ENCODE assay signal across 8 cellular contexts in the genomic region with DNA sequence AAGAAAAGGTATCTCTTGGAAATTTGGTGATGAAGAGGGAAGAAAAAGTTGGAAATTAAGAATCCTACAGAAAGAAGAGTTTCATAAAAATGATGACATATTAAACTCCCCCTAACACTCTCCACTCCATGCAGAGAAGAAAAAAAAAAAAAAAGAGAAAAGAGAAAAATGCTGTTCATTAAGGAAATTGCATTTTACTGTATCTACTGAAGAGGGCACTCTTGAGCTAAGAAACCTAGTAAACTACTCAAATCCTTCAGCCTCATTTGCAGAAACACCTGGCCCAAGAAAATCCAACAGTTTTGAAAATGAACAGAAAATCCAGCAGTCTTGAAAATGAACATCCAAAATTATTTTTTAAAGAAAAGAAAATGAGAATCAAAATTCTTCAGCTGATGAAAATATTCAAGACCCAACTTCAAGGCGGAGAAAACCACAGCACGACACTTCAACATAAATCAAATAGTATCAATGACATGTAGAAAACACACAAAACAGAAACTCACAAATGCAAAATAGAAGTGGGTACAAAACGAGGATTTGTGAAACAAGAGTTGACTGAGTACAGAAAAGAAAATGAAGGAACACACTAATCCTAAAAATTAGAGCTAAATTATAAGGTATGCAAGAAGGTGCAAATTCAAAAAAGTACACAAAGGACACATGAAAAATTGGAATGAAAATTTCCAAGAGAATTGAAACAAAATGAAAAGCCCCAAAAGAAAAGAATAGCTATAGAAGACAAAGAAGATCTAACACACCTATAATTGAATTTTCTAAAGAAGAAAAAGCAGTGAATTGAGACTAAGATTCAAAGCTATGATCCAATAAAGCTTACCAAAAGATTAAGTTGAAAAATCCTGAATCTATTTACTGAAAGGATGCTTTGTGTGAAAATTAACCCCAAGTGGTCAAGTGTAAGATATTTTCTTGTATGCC.
A peak's percentile ranks its signal among the peaks of the same experiment; 100 is the strongest.
DNase-seq lines count a peak whose midpoint lies in the region; ATAC-seq, FAIRE-seq and TF ChIP-seq lines count a peak whose summit lies in the region.

No MANE protein-coding gene starts in this region.

- peaks cover 17% of the 10 kb centered on the region for H3K4me1 Mint-ChIP-seq in T-helper 1 cell treated with Interleukin-12 subunit alpha and Interleukin-12 subunit beta and Interleukin-4 antibody, amounts not matched to agents 30 μg/mL and 1 μg/mL, for 36 hours (ENCODE audit: low read depth)
- peaks cover 14% of the 10 kb centered on the region for H3K4me1 Mint-ChIP-seq in stimulated activated effector memory CD8-positive, alpha-beta T cell treated with anti-CD3 and anti-CD28 coated beads, Interleukin-12 subunit alpha, Interleukin-12 subunit beta, amount 100 ng/mL, for 72 hours
- H3K4me1 Mint-ChIP-seq in mesothelial cell of epicardium = peaks cover 1% of the 10 kb centered on the region

- TF ChIP-seq POLR2A in GM12891 (IDR thresholded peaks at IDR 0.05; ENCODE audit: low read depth, low read length) = no peak

- H3K36me3 Mint-ChIP-seq in T-helper 1 cell treated with Interleukin-12 subunit alpha and Interleukin-12 subunit beta and Interleukin-4 antibody, amounts not matched to agents 30 μg/mL and 1 μg/mL, for 36 hours (ENCODE audit: low read depth) = peaks cover 5% of the 10 kb centered on the region
- H3K36me3 Mint-ChIP-seq in stimulated activated effector memory CD8-positive, alpha-beta T cell treated with anti-CD3 and anti-CD28 coated beads, Interleukin-12 subunit alpha, Interleukin-12 subunit beta, amount 100 ng/mL, for 72 hours = peaks cover 6% of the 10 kb centered on the region
- H3K36me3 Mint-ChIP-seq in mesothelial cell of epicardium = peaks cover 4% of the 10 kb centered on the region

- DNase-seq in GM04504 (ENCODE audit: low read depth) (peak; percentile 44), NCI-H1092 (lab: John Stamatoyannopoulos, UW) (peak; percentile 18), hepatic stellate cell (ENCODE audit: low spot score) (peak; percentile 11), OCI-M2 (lab: John Stamatoyannopoulos, UW; ENCODE audit: unreplicated experiment) (no peak), GM12891 (ENCODE audit: insufficient read length, low spot score) (no peak), mesothelial cell of epicardium (ENCODE audit: low spot score in 2 of 2, unreplicated experiment in 2 of 2) (no peak)
- DNase-seq in stimulated activated effector memory CD8-positive, alpha-beta T cell treated with anti-CD3 and anti-CD28 coated beads, Interleukin-12 subunit alpha, Interleukin-12 subunit beta, amount 100 ng/mL, for 72 hours (ENCODE audit: low spot score in 2 of 2) = no peak

- no peak for ATAC-seq in stimulated activated effector memory CD8-positive, alpha-beta T cell treated with anti-CD3 and anti-CD28 coated beads, Interleukin-12 subunit alpha, Interleukin-12 subunit beta, amount 100 ng/mL, for 72 hours

- H3K27me3 Mint-ChIP-seq in T-helper 1 cell treated with Interleukin-12 subunit alpha and Interleukin-12 subunit beta and Interleukin-4 antibody, amounts not matched to agents 30 μg/mL and 1 μg/mL, for 36 hours (ENCODE audit: low read depth) = peaks cover 17% of the 10 kb centered on the region
- peaks cover 2% of the 10 kb centered on the region for H3K27me3 Mint-ChIP-seq in mesothelial cell of epicardium (ENCODE audit: low read depth)

- H3K27ac Mint-ChIP-seq in T-helper 1 cell treated with Interleukin-12 subunit alpha and Interleukin-12 subunit beta and Interleukin-4 antibody, amounts not matched to agents 30 μg/mL and 1 μg/mL, for 36 hours = peak overlapping the region; percentile 18
- H3K27ac Mint-ChIP-seq in stimulated activated effector memory CD8-positive, alpha-beta T cell treated with anti-CD3 and anti-CD28 coated beads, Interleukin-12 subunit alpha, Interleukin-12 subunit beta, amount 100 ng/mL, for 72 hours = no peak overlapping the region
- H3K27ac Mint-ChIP-seq in mesothelial cell of epicardium = no peak overlapping the region

- no peak for TF ChIP-seq CTCF in mesothelial cell of epicardium (IDR thresholded peaks at IDR 0.05; ENCODE audit: unreplicated experiment)

- no peak overlapping the region for H3K4me3 Mint-ChIP-seq in T-helper 1 cell treated with Interleukin-12 subunit alpha and Interleukin-12 subunit beta and Interleukin-4 antibody, amounts not matched to agents 30 μg/mL and 1 μg/mL, for 36 hours
- no peak overlapping the region for H3K4me3 Mint-ChIP-seq in stimulated activated effector memory CD8-positive, alpha-beta T cell treated with anti-CD3 and anti-CD28 coated beads, Interleukin-12 subunit alpha, Interleukin-12 subunit beta, amount 100 ng/mL, for 72 hours
- H3K4me3 Mint-ChIP-seq in mesothelial cell of epicardium = no peak overlapping the region

- peaks cover 6% of the 10 kb centered on the region for H3K9me3 Mint-ChIP-seq in T-helper 1 cell treated with Interleukin-12 subunit alpha and Interleukin-12 subunit beta and Interleukin-4 antibody, amounts not matched to agents 30 μg/mL and 1 μg/mL, for 36 hours
- no peaks in the 10 kb centered on the region for H3K9me3 Mint-ChIP-seq in stimulated activated effector memory CD8-positive, alpha-beta T cell treated with anti-CD3 and anti-CD28 coated beads, Interleukin-12 subunit alpha, Interleukin-12 subunit beta, amount 100 ng/mL, for 72 hours
- H3K9me3 Mint-ChIP-seq in mesothelial cell of epicardium = peaks cover 22% of the 10 kb centered on the region

- no peak for FAIRE-seq in GM12891 (lab: Jason Lieb, UNC)

TF ChIP-seq in GM12891, 5 proteins besides CTCF, POLR2A, EP300 and RAD21:
- TF ChIP-seq SPI1 (IDR thresholded peaks at IDR 0.05; ENCODE audit: low read depth, low read length) = no peak
- TF ChIP-seq TAF1 (IDR thresholded peaks at IDR 0.05; ENCODE audit: low read depth, low read length) = no peak
- no peak for TF ChIP-seq POLR2AphosphoS5 (IDR thresholded peaks at IDR 0.05; ENCODE audit: low read depth, low read length)
- TF ChIP-seq POU2F2 (IDR thresholded peaks at IDR 0.05; ENCODE audit: low read depth, low read length) = no peak
- no peak for TF ChIP-seq PAX5 (IDR thresholded peaks at IDR 0.05; ENCODE audit: insufficient read depth, low read length, severe bottlenecking)

Comparison
In these comparisons a context has a peak if more than half of its experiments do, and no peak if none do; other contexts are left out.
1. DNase-seq: peak in GM04504 (single experiment), NCI-H1092 (single experiment) and hepatic stellate cell (single experiment); none in OCI-M2 (single experiment), GM12891 (single experiment), stimulated activated effector memory CD8-positive, alpha-beta T cell treated with anti-CD3 and anti-CD28 coated beads, Interleukin-12 subunit alpha, Interleukin-12 subunit beta, amount 100 ng/mL, for 72 hours (0 of 2) and mesothelial cell of epicardium (0 of 2).